In the genomic region with DNA sequence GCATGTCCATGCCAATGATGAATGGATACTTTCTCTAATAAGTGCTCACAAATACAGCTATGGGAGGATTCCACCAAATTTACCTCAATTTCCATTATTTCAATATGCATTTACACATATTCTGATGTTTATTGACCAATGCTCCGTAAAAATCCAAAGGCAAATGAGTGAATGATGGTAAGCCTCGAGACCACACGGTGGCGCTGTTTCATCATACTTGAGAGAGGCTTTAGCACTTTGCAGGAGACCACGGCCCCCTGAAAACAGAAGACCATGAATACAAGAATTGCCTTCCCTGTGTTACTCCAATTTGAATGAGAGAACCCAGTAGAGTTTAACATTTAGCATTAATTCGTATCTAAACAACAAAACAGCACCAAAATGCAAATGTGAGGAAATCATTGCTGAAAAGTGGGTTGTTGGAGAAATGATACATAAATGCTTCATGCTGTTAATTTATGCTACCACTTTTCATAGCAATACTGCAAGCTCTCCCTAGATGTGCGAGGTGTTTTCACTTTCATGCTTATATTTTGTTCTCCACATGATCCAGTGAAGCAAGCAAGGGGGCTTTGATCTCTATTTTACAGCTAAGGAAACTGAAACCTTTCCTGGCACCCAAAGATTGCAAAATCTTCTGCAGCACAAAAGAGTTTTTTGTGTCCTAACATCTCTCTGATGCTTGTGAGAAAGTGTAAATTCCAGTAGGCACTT, we compare ENCODE assay signal across 7 cellular contexts. TPM values are rescaled to one million over a fixed set of nuclear protein-coding genes. Genes with fewer than 3 reads are reported as not detected.
DNase-seq lines count a peak whose midpoint lies in the region; TF ChIP-seq lines count a peak whose summit lies in the region.

No MANE protein-coding gene starts in this region.

- no peaks in the 10 kb centered on the region for H3K9me3 Mint-ChIP-seq in activated naive CD4-positive, alpha-beta T cell treated with anti-CD3 and anti-CD28 coated beads, Interleukin-2, amount 10 ng/mL, durations not matched to agents 7 days and 5 days
- no peaks in the 10 kb centered on the region for H3K9me3 Mint-ChIP-seq in glutamatergic neuron (ENCODE audit: unreplicated experiment)

- H3K4me3 ChIP-seq in MM.1S (ENCODE audit: low read length) (peak overlapping the region; percentile 2; the same call in 1 of the 2 replicates), SJSA1 (no peak overlapping the region), uterus (no peak overlapping the region)

- H3K4me1 Mint-ChIP-seq in activated naive CD4-positive, alpha-beta T cell treated with anti-CD3 and anti-CD28 coated beads, Interleukin-2, amount 10 ng/mL, durations not matched to agents 7 days and 5 days: peaks cover 20% of the 10 kb centered on the region
- H3K4me1 Mint-ChIP-seq in glutamatergic neuron (ENCODE audit: low read depth, unreplicated experiment): peaks cover 8% of the 10 kb centered on the region

- intact Hi-C loops in posterior cingulate gyrus (cut with DNase I) (loop anchor here (1.0 to 10.0 kb wide), 5 partner anchors 184 to 533 kb away; no protein-coding TSS in a partner anchor), uterus (cut with DNase I; ENCODE audit: low total_unique reads) (loop anchor here (2.0 kb wide), 1 partner anchor 182 kb away; no protein-coding TSS in a partner anchor)

- no peaks in the 10 kb centered on the region for H3K36me3 Mint-ChIP-seq in activated naive CD4-positive, alpha-beta T cell treated with anti-CD3 and anti-CD28 coated beads, Interleukin-2, amount 10 ng/mL, durations not matched to agents 7 days and 5 days
- no peaks in the 10 kb centered on the region for H3K36me3 Mint-ChIP-seq in glutamatergic neuron (ENCODE audit: unreplicated experiment)

- no peak overlapping the region for H2AFZ ChIP-seq in MM.1S (ENCODE audit: low read length)

- TF ChIP-seq CTCF in GM12872 (IDR thresholded peaks at IDR 0.05; ENCODE audit: insufficient read depth, low read depth, low read length) (peak; percentile 76), MM.1S (IDR thresholded peaks at IDR 0.05; ENCODE audit: low read length) (peak; percentile 88), glutamatergic neuron (IDR thresholded peaks at IDR 0.05; ENCODE audit: partially characterized antibody, unreplicated experiment) (peak; percentile 90), uterus (IDR thresholded peaks at IDR 0.05) (peak; percentile 77 to 88 (median 86))

- no peak overlapping the region for H3K27ac ChIP-seq in MM.1S (ENCODE audit: low read length)
- H3K27ac ChIP-seq in SJSA1: no peak overlapping the region
- no peak overlapping the region for H3K27ac ChIP-seq in uterus

- H3K27me3 Mint-ChIP-seq in activated naive CD4-positive, alpha-beta T cell treated with anti-CD3 and anti-CD28 coated beads, Interleukin-2, amount 10 ng/mL, durations not matched to agents 7 days and 5 days: peaks cover 21% of the 10 kb centered on the region
- H3K27me3 Mint-ChIP-seq in glutamatergic neuron (ENCODE audit: unreplicated experiment): peaks cover 2% of the 10 kb centered on the region

- no peaks in the 10 kb centered on the region; the same call in 1 of the 2 replicates for H3K27me3 ChIP-seq in MM.1S (replicated peaks; ENCODE audit: insufficient read depth, low read length)
- peaks cover 19% of the 10 kb centered on the region for H3K27me3 ChIP-seq in SJSA1 (replicated peaks)
- H3K27me3 ChIP-seq in uterus: no peaks in the 10 kb centered on the region

- no peaks in the 10 kb centered on the region for H4K20me1 ChIP-seq in MM.1S (ENCODE audit: insufficient read depth, low read length)

- H3K9me3 ChIP-seq in MM.1S (replicated peaks; ENCODE audit: insufficient read depth, low read length) (no peaks in the 10 kb centered on the region), SJSA1 (replicated peaks) (no peaks in the 10 kb centered on the region), uterus (no peaks in the 10 kb centered on the region)

- H3K79me2 ChIP-seq in MM.1S (ENCODE audit: low read length): no peaks in the 10 kb centered on the region

- CTCF ChIA-PET in activated naive CD4-positive, alpha-beta T cell treated with anti-CD3 and anti-CD28 coated beads, Interleukin-2, amount 10 ng/mL, durations not matched to agents 7 days and 5 days (lab: Charles Lee): interaction anchor here (0.6 to 10.0 kb wide), 31 partner anchors 10 to 1104 kb away, joined by 3 to 156 read pairs (median 5); no protein-coding TSS in a partner anchor

- no peak for TF ChIP-seq POLR2A in uterus (IDR thresholded peaks at IDR 0.05)

- H3K4me3 Mint-ChIP-seq in activated naive CD4-positive, alpha-beta T cell treated with anti-CD3 and anti-CD28 coated beads, Interleukin-2, amount 10 ng/mL, durations not matched to agents 7 days and 5 days: no peak overlapping the region
- no peak overlapping the region for H3K4me3 Mint-ChIP-seq in glutamatergic neuron (ENCODE audit: unreplicated experiment)

- H3K4me2 ChIP-seq in MM.1S (ENCODE audit: low read depth, low read length): peak overlapping the region; percentile 34

- DNase-seq in MM.1S (peak; percentile 73), SJSA1 (ENCODE audit: low read depth in 1 of 2, low spot score in 2 of 2) (peak; percentile 60 to 68), glutamatergic neuron (peak; percentile 78), posterior cingulate gyrus (peak in 9 of 10 donors; percentile 45 to 94 (median 74)), uterus (peak; percentile 58 to 73)
- peak; percentile 70 for DNase-seq in activated naive CD4-positive, alpha-beta T cell treated with anti-CD3 and anti-CD28 coated beads, Interleukin-2, amount 10 ng/mL, durations not matched to agents 7 days and 5 days

- H3K27ac Mint-ChIP-seq in activated naive CD4-positive, alpha-beta T cell treated with anti-CD3 and anti-CD28 coated beads, Interleukin-2, amount 10 ng/mL, durations not matched to agents 7 days and 5 days: no peak overlapping the region
- no peak overlapping the region for H3K27ac Mint-ChIP-seq in glutamatergic neuron (ENCODE audit: unreplicated experiment)

- H3K9ac ChIP-seq in MM.1S (ENCODE audit: low read length): no peak overlapping the region

- H3K9me2 ChIP-seq in MM.1S (replicated peaks; ENCODE audit: insufficient read depth, low read length): no peaks in the 10 kb centered on the region

- H3K4me1 ChIP-seq in MM.1S (ENCODE audit: low read length) (0 out of 2 replicates have a peak, but pooled peaks cover 7% of the 10 kb centered on the region), SJSA1 (replicated peaks) (no peaks in the 10 kb centered on the region), uterus (peaks cover 0 to 10% of the 10 kb centered on the region in 2 donors)

- H3F3A ChIP-seq in MM.1S (ENCODE audit: insufficient read depth, low read length): no peaks in the 10 kb centered on the region

- H3K36me3 ChIP-seq in MM.1S (replicated peaks; ENCODE audit: insufficient read depth, low read length) (no peaks in the 10 kb centered on the region), SJSA1 (no peaks in the 10 kb centered on the region), uterus (no peaks in the 10 kb centered on the region)

RNA-seq across cellular contexts. Expression of gene TRIL, which starts 35.4 kb away (rescaled TPM):
- total RNA-seq in SJSA1 (2014; rRNA removed; shearing (Covaris generic)): 0.05 TPM in 1 of 2 replicates, not detected in the other
- total RNA-seq in glutamatergic neuron (ENCODE audit: unreplicated experiment) (1.4 TPM), uterus (10 to 100 TPM in 2 of 4 donors, 1 to 10 TPM in 2; 6.2 to 23.5 (median 10.1) TPM)
